Comparison of ENCODE assay signal across 9 cellular contexts in the genomic region with DNA sequence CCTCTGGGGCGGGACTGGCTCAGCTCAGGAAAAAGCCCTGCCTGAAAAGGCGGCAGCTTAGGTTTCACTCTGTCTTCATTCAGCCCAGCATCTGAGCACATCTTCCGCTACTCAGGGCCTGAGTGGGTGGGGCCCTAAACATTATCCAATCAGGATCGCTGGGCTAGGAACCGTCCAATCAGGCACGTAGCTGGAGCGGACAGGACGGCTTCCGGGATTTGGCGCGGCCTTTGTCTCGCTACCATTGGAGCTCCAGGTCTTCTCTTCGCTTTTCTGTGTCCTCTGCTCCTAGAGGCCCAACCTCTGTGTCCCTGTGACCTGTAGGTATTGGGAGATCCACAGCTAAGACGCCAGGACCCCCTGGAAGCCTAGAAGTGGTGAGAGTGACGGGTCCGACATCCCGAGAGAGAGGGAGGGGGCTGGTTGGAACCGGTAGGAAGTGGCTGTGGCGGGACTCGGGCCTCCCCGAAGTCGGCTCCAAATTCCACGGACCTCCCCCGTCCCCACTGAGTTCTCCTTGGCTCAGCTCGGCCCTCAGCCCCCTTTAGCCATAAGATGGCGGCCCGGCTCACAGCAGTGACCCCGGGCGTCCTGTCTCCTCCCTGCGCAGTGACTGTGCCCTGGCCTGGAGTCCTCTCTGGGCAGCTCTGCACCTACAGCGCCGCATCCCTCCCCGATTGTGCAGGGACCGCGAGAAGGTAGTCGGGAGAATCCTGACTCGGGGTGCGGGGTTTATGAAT.
A peak's percentile ranks its signal among the peaks of the same experiment; 100 is the strongest.
DNase-seq lines count a peak whose midpoint lies in the region; ATAC-seq lines count a peak whose summit lies in the region.
"Had no signal": no experiment of that assay in that cellular context is flagged by ENCODE, and none has a peak within 500 bp of the region (broad histone marks: within the 10 kb centered on the region; RNA-seq: fewer than 3 reads in every experiment).

No MANE protein-coding gene starts in this region.

- peaks cover 0 to 8% (median 0%) of the 10 kb centered on the region in 5 donors for H3K36me3 Mint-ChIP-seq in naive thymus-derived CD4-positive, alpha-beta T cell

- peaks cover 1 to 65% (median 25%) of the 10 kb centered on the region in 11 donors for H3K9me3 Mint-ChIP-seq in naive thymus-derived CD4-positive, alpha-beta T cell

- no peak overlapping the region for H3K27ac ChIP-seq in effector memory CD4-positive, alpha-beta T cell (ENCODE audit: insufficient read depth, low read length, poor library complexity, severe bottlenecking)
- no peak overlapping the region for H3K27ac ChIP-seq in naive thymus-derived CD4-positive, alpha-beta T cell (ENCODE audit: low read depth, low read length)
- H3K27ac ChIP-seq: HL-60 had no signal

- peak overlapping the region; percentile 8; the same call in 1 of the 2 replicates for H3K4me3 ChIP-seq in GM08714 (ENCODE audit: low read length)
- H3K4me3 ChIP-seq in effector memory CD4-positive, alpha-beta T cell (ENCODE audit: insufficient read depth, low read depth, low read length, poor library complexity, severe bottlenecking): no peak overlapping the region
- no peak overlapping the region for H3K4me3 ChIP-seq in naive thymus-derived CD4-positive, alpha-beta T cell (ENCODE audit: low read length)

- no peaks in the 10 kb centered on the region for H3K4me1 ChIP-seq in effector memory CD4-positive, alpha-beta T cell (ENCODE audit: control insufficient read depth, insufficient read depth, low read length, poor library complexity, severe bottlenecking)
- no peaks in the 10 kb centered on the region for H3K4me1 ChIP-seq in naive thymus-derived CD4-positive, alpha-beta T cell (ENCODE audit: control insufficient read depth in 2 of 2, insufficient read depth in 2 of 2, low read length in 2 of 2)

- H3K4me3 Mint-ChIP-seq in naive thymus-derived CD4-positive, alpha-beta T cell: peak overlapping the region; percentile 4 to 50 (median 38)

- intact Hi-C loops in naive thymus-derived CD4-positive, alpha-beta T cell (cut with micrococcal nuclease): no loop called here

- POLR2A ChIA-PET in naive thymus-derived CD4-positive, alpha-beta T cell (lab: Charles Lee): no interaction called here

- CTCF ChIA-PET in naive thymus-derived CD4-positive, alpha-beta T cell (lab: Charles Lee): no interaction called here

- H3K27me3 Mint-ChIP-seq in naive thymus-derived CD4-positive, alpha-beta T cell: peaks cover 0 to 19% (median 4%) of the 10 kb centered on the region in 5 donors

- no peaks in the 10 kb centered on the region for H3K27me3 ChIP-seq in effector memory CD4-positive, alpha-beta T cell (replicated peaks; ENCODE audit: control insufficient read depth, insufficient read depth, low read length, poor library complexity, severe bottlenecking)
- H3K27me3 ChIP-seq in naive thymus-derived CD4-positive, alpha-beta T cell (ENCODE audit: control insufficient read depth in 2 of 2, insufficient read depth in 2 of 2, low read length in 2 of 2): no peaks in the 10 kb centered on the region

- DNase-seq in RPMI8226: peak; percentile 92
- peak; percentile 2 to 26 (median 22) for DNase-seq in effector memory CD4-positive, alpha-beta T cell
- peak in 4 of 9 donors; percentile 11 to 24 (median 16) for DNase-seq in naive thymus-derived CD4-positive, alpha-beta T cell
- DNase-seq in NCI-H1105 treated with DMSO at 0.1 percent for 48 hours (lab: John Stamatoyannopoulos, UW): no peak

- no peaks in the 10 kb centered on the region for H3K4me1 Mint-ChIP-seq in naive thymus-derived CD4-positive, alpha-beta T cell

- H3K9me3 ChIP-seq in effector memory CD4-positive, alpha-beta T cell (ENCODE audit: control insufficient read depth, low read length): no peaks in the 10 kb centered on the region
- H3K9me3 ChIP-seq in naive thymus-derived CD4-positive, alpha-beta T cell (ENCODE audit: control insufficient read depth in 2 of 3, low read length in 3 of 3): peaks cover 0 to 5% (median 0%) of the 10 kb centered on the region in 3 experiments

- ATAC-seq in naive thymus-derived CD4-positive, alpha-beta T cell: peak; percentile 98
- no peak for ATAC-seq in HG03175 (IDR thresholded peaks at IDR 0.05; ENCODE audit: unreplicated experiment)
- ATAC-seq in GM21619 (IDR thresholded peaks at IDR 0.05; ENCODE audit: unreplicated experiment): no peak
- ATAC-seq in HG03135 (IDR thresholded peaks at IDR 0.05; ENCODE audit: unreplicated experiment): no peak

- H3K27ac Mint-ChIP-seq in naive thymus-derived CD4-positive, alpha-beta T cell: no peak overlapping the region

- H3K36me3 ChIP-seq in effector memory CD4-positive, alpha-beta T cell (ENCODE audit: control insufficient read depth, insufficient read depth, low read length): no peaks in the 10 kb centered on the region
- no peaks in the 10 kb centered on the region for H3K36me3 ChIP-seq in naive thymus-derived CD4-positive, alpha-beta T cell (ENCODE audit: control insufficient read depth in 2 of 3, insufficient read depth in 3 of 3, low read length in 3 of 3)
